In the genomic region with DNA sequence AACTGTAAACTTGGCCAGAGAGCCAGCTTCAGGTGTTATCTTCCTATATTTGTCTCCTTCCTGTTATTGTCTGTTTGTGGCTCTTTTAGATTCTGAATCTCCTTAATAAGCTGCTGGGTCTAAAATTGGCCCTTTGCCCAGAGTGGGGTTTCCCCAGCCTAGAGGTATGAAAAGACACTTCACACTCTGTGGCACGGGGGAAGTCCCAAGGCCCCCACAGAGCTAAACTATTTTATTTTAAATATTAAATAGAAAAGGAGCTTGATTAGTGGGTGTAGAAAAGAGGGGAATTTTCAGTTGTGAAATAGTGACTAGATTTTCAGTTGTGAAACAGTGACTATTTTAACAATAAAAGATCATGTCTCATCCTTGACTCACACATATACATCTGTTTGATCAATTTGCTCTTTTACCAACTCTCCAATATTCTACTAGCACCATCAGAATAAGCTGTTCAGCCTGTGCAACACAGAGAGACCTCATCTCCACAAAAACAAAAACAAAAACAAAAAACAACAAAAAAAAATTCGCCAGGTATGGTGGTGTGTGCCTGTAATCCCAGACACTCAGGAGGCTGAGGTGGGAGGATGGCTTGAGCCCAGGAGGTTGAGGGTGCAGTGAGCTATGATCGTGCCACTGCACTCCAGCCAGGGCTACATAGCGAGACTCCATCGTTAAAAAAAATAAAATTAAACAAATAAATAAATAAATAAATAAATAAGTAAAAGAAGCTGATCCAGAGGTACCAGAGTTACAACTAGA, we compare ENCODE assay signal across 7 cellular contexts. TPM values are rescaled to one million over a fixed set of nuclear protein-coding genes. Genes with fewer than 3 reads are reported as not detected.
DNase-seq lines count a peak whose midpoint lies in the region; ATAC-seq lines count a peak whose summit lies in the region.

No MANE protein-coding gene starts in this region.

- H3K4me3 Mint-ChIP-seq in activated CD4-positive, alpha-beta T cell treated with anti-CD3 and anti-CD28 coated beads, Interleukin-2, amount 10 ng/mL, durations not matched to agents 7 days and 5 days = no peak overlapping the region
- H3K4me3 Mint-ChIP-seq in stimulated activated naive CD8-positive, alpha-beta T cell treated with anti-CD3 and anti-CD28 coated beads, Interleukin-15, Interleukin-2, amounts not matched to agents 100 ng/mL and 50 ng/mL, for 24 hours = peak overlapping the region; percentile 55

- POLR2A ChIA-PET in activated CD4-positive, alpha-beta T cell treated with anti-CD3 and anti-CD28 coated beads, Interleukin-2, amount 10 ng/mL, durations not matched to agents 7 days and 5 days (lab: Charles Lee) = interaction anchor here (0.8 kb wide), 1 partner anchor 10 kb away, joined by 3 read pairs; no protein-coding TSS in a partner anchor

- intact Hi-C loops in sciatic nerve (cut with DNase I) = no loop called here

- no peak overlapping the region for H3K27ac Mint-ChIP-seq in activated CD4-positive, alpha-beta T cell treated with anti-CD3 and anti-CD28 coated beads, Interleukin-2, amount 10 ng/mL, durations not matched to agents 7 days and 5 days
- peak overlapping the region; percentile 91 for H3K27ac Mint-ChIP-seq in stimulated activated naive CD8-positive, alpha-beta T cell treated with anti-CD3 and anti-CD28 coated beads, Interleukin-15, Interleukin-2, amounts not matched to agents 100 ng/mL and 50 ng/mL, for 24 hours

- CTCF ChIA-PET in activated CD4-positive, alpha-beta T cell treated with anti-CD3 and anti-CD28 coated beads, Interleukin-2, amount 10 ng/mL, durations not matched to agents 7 days and 5 days (lab: Charles Lee) = interaction anchor here (0.7 to 1.8 kb wide), 7 partner anchors 10 to 1087 kb away, joined by 3 to 4 read pairs (median 3); no protein-coding TSS in a partner anchor

- H3K36me3 Mint-ChIP-seq in activated CD4-positive, alpha-beta T cell treated with anti-CD3 and anti-CD28 coated beads, Interleukin-2, amount 10 ng/mL, durations not matched to agents 7 days and 5 days (ENCODE audit: low read depth) = peaks cover 8% of the 10 kb centered on the region
- H3K36me3 Mint-ChIP-seq in stimulated activated naive CD8-positive, alpha-beta T cell treated with anti-CD3 and anti-CD28 coated beads, Interleukin-15, Interleukin-2, amounts not matched to agents 100 ng/mL and 50 ng/mL, for 24 hours (ENCODE audit: low read depth) = peaks cover 5% of the 10 kb centered on the region

- DNase-seq in activated CD4-positive, alpha-beta T cell treated with anti-CD3 and anti-CD28 coated beads, Interleukin-2, amount 10 ng/mL, durations not matched to agents 7 days and 5 days = peak; percentile 50
- DNase-seq in fibroblast of peridontal ligament (ENCODE audit: extremely low read depth) (peak; percentile 9), NCI-H510A treated with DMSO at 0.1 percent for 48 hours (lab: John Stamatoyannopoulos, UW) (no peak), sciatic nerve (ENCODE audit: low spot score) (no peak)

- peaks cover 15% of the 10 kb centered on the region for H3K9me3 Mint-ChIP-seq in activated CD4-positive, alpha-beta T cell treated with anti-CD3 and anti-CD28 coated beads, Interleukin-2, amount 10 ng/mL, durations not matched to agents 7 days and 5 days
- H3K9me3 Mint-ChIP-seq in stimulated activated naive CD8-positive, alpha-beta T cell treated with anti-CD3 and anti-CD28 coated beads, Interleukin-15, Interleukin-2, amounts not matched to agents 100 ng/mL and 50 ng/mL, for 24 hours = peaks cover 5% of the 10 kb centered on the region

- peaks cover 11% of the 10 kb centered on the region for H3K4me1 Mint-ChIP-seq in activated CD4-positive, alpha-beta T cell treated with anti-CD3 and anti-CD28 coated beads, Interleukin-2, amount 10 ng/mL, durations not matched to agents 7 days and 5 days
- H3K4me1 Mint-ChIP-seq in stimulated activated naive CD8-positive, alpha-beta T cell treated with anti-CD3 and anti-CD28 coated beads, Interleukin-15, Interleukin-2, amounts not matched to agents 100 ng/mL and 50 ng/mL, for 24 hours (ENCODE audit: low read depth) = peaks cover 46% of the 10 kb centered on the region

- ATAC-seq in GM19324 (IDR thresholded peaks at IDR 0.05; ENCODE audit: low FRiP score, unreplicated experiment) (peak; percentile 94), HG03196 (IDR thresholded peaks at IDR 0.05; ENCODE audit: unreplicated experiment) (peak; percentile 94), sciatic nerve (no peak)

- peaks cover 28% of the 10 kb centered on the region for H3K27me3 Mint-ChIP-seq in activated CD4-positive, alpha-beta T cell treated with anti-CD3 and anti-CD28 coated beads, Interleukin-2, amount 10 ng/mL, durations not matched to agents 7 days and 5 days
- H3K27me3 Mint-ChIP-seq in stimulated activated naive CD8-positive, alpha-beta T cell treated with anti-CD3 and anti-CD28 coated beads, Interleukin-15, Interleukin-2, amounts not matched to agents 100 ng/mL and 50 ng/mL, for 24 hours = no peaks in the 10 kb centered on the region

RNA-seq across cellular contexts. Expression of gene ADO, which starts 24.9 kb away (rescaled TPM):
- total RNA-seq in activated CD4-positive, alpha-beta T cell treated with anti-CD3 and anti-CD28 coated beads, Interleukin-2, amount 10 ng/mL, durations not matched to agents 7 days and 5 days = 10 to 100 TPM; 18.2 to 19.7 TPM
- 35.1 TPM for total RNA-seq in sciatic nerve

RNA-seq across cellular contexts. Expression of gene EGR2, which starts 36.5 kb away (rescaled TPM):
- under 1 TPM; 0.67 to 0.92 TPM for total RNA-seq in activated CD4-positive, alpha-beta T cell treated with anti-CD3 and anti-CD28 coated beads, Interleukin-2, amount 10 ng/mL, durations not matched to agents 7 days and 5 days
- total RNA-seq in sciatic nerve = 53.1 TPM

Comparison
In these comparisons a context has a peak if more than half of its experiments do, and no peak if none do; other contexts are left out.
1. DNase-seq: peak in activated CD4-positive, alpha-beta T cell treated with anti-CD3 and anti-CD28 coated beads, Interleukin-2, amount 10 ng/mL, durations not matched to agents 7 days and 5 days (single experiment) and fibroblast of peridontal ligament (single experiment); none in NCI-H510A treated with DMSO at 0.1 percent for 48 hours (single experiment) and sciatic nerve (single experiment).
2. RNA of gene EGR2, which starts 36.5 kb away (total RNA-seq): 53.1 TPM in sciatic nerve (single experiment); 0.67 to 0.92 TPM in activated CD4-positive, alpha-beta T cell treated with anti-CD3 and anti-CD28 coated beads, Interleukin-2, amount 10 ng/mL, durations not matched to agents 7 days and 5 days; every median in the first group is over 10 times any median in the second.